In the genomic region with DNA sequence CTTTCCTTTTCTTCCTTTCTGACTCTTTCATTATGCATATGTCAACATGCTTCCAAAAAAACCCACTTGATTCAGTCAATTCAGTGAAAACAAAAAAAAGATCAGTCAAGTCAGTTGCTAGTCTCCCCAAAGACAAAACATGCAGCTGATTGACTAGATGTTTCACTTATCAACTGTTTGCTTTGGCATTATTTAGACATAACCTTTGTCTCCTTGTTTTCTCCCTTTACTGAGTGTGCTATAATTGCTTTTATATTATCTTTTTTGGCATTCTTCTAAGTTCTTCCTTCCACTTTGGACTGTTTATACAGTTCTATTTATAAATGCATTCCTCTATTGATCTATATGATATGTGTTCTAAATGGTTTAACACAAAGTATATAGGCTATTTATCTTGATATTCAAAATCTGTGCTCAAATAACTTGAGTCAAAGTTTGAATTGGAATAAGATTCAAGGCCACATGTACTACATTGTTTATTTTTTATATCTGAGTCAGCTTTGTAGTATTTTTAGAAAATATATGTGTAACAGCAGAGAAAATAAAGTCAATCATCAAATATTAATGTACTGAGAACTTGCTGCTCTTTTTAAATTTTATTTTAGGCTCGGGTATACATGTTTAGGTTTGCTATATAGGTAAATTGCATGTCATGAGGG, we compare ENCODE assay signal across 23 cellular contexts.
"Had no signal": no experiment of that assay in that cellular context is flagged by ENCODE, and none has a peak within 500 bp of the region (broad histone marks: within the 10 kb centered on the region; RNA-seq: fewer than 3 reads in every experiment).

No MANE protein-coding gene starts in this region.

- ATAC-seq: activated CD4-positive, alpha-beta T cell treated with anti-CD3 and anti-CD28 coated beads for 36 hours; activated naive CD4-positive, alpha-beta T cell treated with anti-CD3 and anti-CD28 coated beads, Interleukin-2, amount 50 U/mL, for 72 hours; activated T-helper 17 cell treated with anti-CD3 and anti-CD28 coated beads, Interleukin-2, amount 50 U/mL, for 72 hours; gastrocnemius medialis; left colon; sciatic nerve; T-helper 17 cell had no signal

- H3K4me2 ChIP-seq: smooth muscle cell had no signal

- H3K4me3 ChIP-seq: cardiac muscle cell, gastrocnemius medialis, lung, smooth muscle cell, testis, uterus had no signal

- H3K36me3 ChIP-seq: cardiac muscle cell, gastrocnemius medialis, uterus had no signal

- DNase-seq: activated B cell treated with CpG ODN at 0.5 μM for 24 hours; activated CD4-positive, alpha-beta T cell treated with anti-CD3 and anti-CD28 coated beads for 36 hours; activated CD4-positive, alpha-beta T cell treated with anti-CD3 and anti-CD28 coated beads, Interleukin-2, amount 50 U/mL, for 4 hours; activated CD8-positive, alpha-beta memory T cell treated with anti-CD3 and anti-CD28 coated beads for 24 hours; activated CD8-positive, alpha-beta memory T cell treated with anti-CD3 and anti-CD28 coated beads, Interleukin-2, amount 50 U/mL, for 4 hours; activated T-cell treated with anti-CD3 and anti-CD28 coated beads, Interleukin-2, amount 50 U/mL, for 24 hours; effector memory CD4-positive, alpha-beta T cell; gastrocnemius medialis; left colon; naive B cell; occipital lobe; stimulated activated CD4-positive, alpha-beta T cell treated with anti-CD3 and anti-CD28 coated beads, Interleukin-4, amount 100 ng/mL, for 1 hour; stimulated activated naive CD4-positive, alpha-beta T cell; T-helper 17 cell; testis; trophoblast cell; uterus had no signal

- H3K9me3 ChIP-seq: testis, uterus had no signal

- H3K27me3 ChIP-seq: cardiac muscle cell, gastrocnemius medialis, testis, uterus had no signal

- H3K4me1 ChIP-seq: gastrocnemius medialis, testis, uterus had no signal
